In genomic region chr3:195087321-195087720, GRCh38 we compare ENCODE assay signal across 9 cellular contexts.
DNase-seq lines count a peak whose midpoint lies in the region; ATAC-seq and TF ChIP-seq lines count a peak whose summit lies in the region.
"Had no signal": no experiment of that assay in that cellular context is flagged by ENCODE, and none has a peak within 500 bp of the region (broad histone marks: within the 10 kb centered on the region; RNA-seq: fewer than 3 reads in every experiment).

No MANE protein-coding gene starts in this region.

- H3K79me2 ChIP-seq in GM23338 (replicated peaks; ENCODE audit: insufficient read depth), result 0 out of 2 replicates have a peak, but pooled peaks cover 4% of the 10 kb centered on the region
- peaks cover 3% of the 10 kb centered on the region for H3K79me2 ChIP-seq in neural progenitor cell (ENCODE audit: low read depth)

- H3K36me3 Mint-ChIP-seq in GM23338 (ENCODE audit: low read depth), result no peaks in the 10 kb centered on the region
- peaks cover 1% of the 10 kb centered on the region for H3K36me3 Mint-ChIP-seq in neural progenitor cell

- no peaks in the 10 kb centered on the region for H3K9me2 ChIP-seq in GM23338 (ENCODE audit: insufficient read depth)

- POLR2A ChIA-PET in RWPE1 (lab: Yijun Ruan, JAX; ENCODE audit: low non-redundant PET), result no interaction called here

- ATAC-seq in GM23338, result peak; percentile 93
- ATAC-seq in heart right ventricle, result peak in 2 of 8 donors; percentile 62 to 64
- no peak for ATAC-seq in HG02759 (IDR thresholded peaks at IDR 0.05; ENCODE audit: unreplicated experiment)
- ATAC-seq in body of pancreas, result no peak
- ATAC-seq: activated CD4-positive, CD25-positive, alpha-beta regulatory T cell treated with anti-CD3 and anti-CD28 coated beads, Interleukin-2, amount 50 U/mL, for 24 hours had no signal

- H3K4me3 Mint-ChIP-seq in GM23338 (peak overlapping the region; percentile 89), neural progenitor cell (peak overlapping the region; percentile 82)

- CTCF ChIA-PET in RWPE1 (lab: Yijun Ruan, JAX), result interaction anchor here (0.6 to 1.4 kb wide), 3 partner anchors 12 to 638 kb away, joined by 3 to 6 read pairs (median 4); no protein-coding TSS in a partner anchor

- intact Hi-C loops in heart right ventricle (cut with DNase I) (loop anchor here in 1 of 10 donors (10.0 kb wide), 1 partner anchor 213 kb away; no protein-coding TSS in a partner anchor), body of pancreas (cut with DNase I) (no loop called here)

- H3K36me3 ChIP-seq in GM23338 (ENCODE audit: insufficient read depth) (no peaks in the 10 kb centered on the region), heart right ventricle (no peaks in the 10 kb centered on the region), neural progenitor cell (no peaks in the 10 kb centered on the region), body of pancreas (replicated peaks in 1 of 2; ENCODE audit: insufficient read depth in 1 of 2, low read depth in 2 of 2) (no peaks in the 10 kb centered on the region)

- H4K20me1 ChIP-seq in GM23338 (replicated peaks; ENCODE audit: insufficient read depth) (no peaks in the 10 kb centered on the region), neural progenitor cell (ENCODE audit: low read depth) (no peaks in the 10 kb centered on the region)

- H3F3A ChIP-seq in GM23338 (replicated peaks; ENCODE audit: low read depth) (no peaks in the 10 kb centered on the region), neural progenitor cell (ENCODE audit: low read depth) (no peaks in the 10 kb centered on the region)

- peak; percentile 46 for DNase-seq in GM23338 (ENCODE audit: low spot score)
- no peak for DNase-seq in RWPE1 (ENCODE audit: low spot score)
- DNase-seq in heart right ventricle, result no peak
- peak; percentile 20 for DNase-seq in neural progenitor cell (ENCODE audit: low spot score)
- no peak for DNase-seq in NCI-H1105 (lab: John Stamatoyannopoulos, UW)
- no peak for DNase-seq in ecto neural progenitor cell (ENCODE audit: low spot score)
- DNase-seq in body of pancreas, result no peak

- TF ChIP-seq POLR2A in body of pancreas (IDR thresholded peaks at IDR 0.05), result no peak

- H3K4me3 ChIP-seq in GM23338 (peak overlapping the region; percentile 62), heart right ventricle (peak overlapping the region in 6 of 10 donors; percentile 12 to 40 (median 28)), neural progenitor cell (peak overlapping the region; percentile 51), body of pancreas (no peak overlapping the region)

- H3K27me3 Mint-ChIP-seq in GM23338 (ENCODE audit: insufficient read depth, low read depth, poor library complexity) (peaks cover 13% of the 10 kb centered on the region), neural progenitor cell (ENCODE audit: insufficient read depth, low read depth) (peaks cover 10% of the 10 kb centered on the region)

- H3K27ac Mint-ChIP-seq in GM23338, result peak overlapping the region; percentile 91
- peak overlapping the region; percentile 88 for H3K27ac Mint-ChIP-seq in neural progenitor cell

- H3K4me2 ChIP-seq in GM23338 (peak overlapping the region; percentile 76), neural progenitor cell (peak overlapping the region; percentile 84)

- TF ChIP-seq CTCF in GM23338 (conservative IDR thresholded peaks at IDR 0.05; ENCODE audit: low read depth in 2 of 2), result no peak
- TF ChIP-seq CTCF in RWPE1 (conservative IDR thresholded peaks at IDR 0.05; ENCODE audit: low read depth), result no peak
- TF ChIP-seq CTCF in heart right ventricle (IDR thresholded peaks at IDR 0.05), result no peak
- no peak for TF ChIP-seq CTCF in neural progenitor cell (IDR thresholded peaks at IDR 0.05)
- no peak for TF ChIP-seq CTCF in body of pancreas (IDR thresholded peaks at IDR 0.05)

- H3K4me1 Mint-ChIP-seq in GM23338, result peaks cover 27% of the 10 kb centered on the region
- H3K4me1 Mint-ChIP-seq in neural progenitor cell, result peaks cover 31% of the 10 kb centered on the region

- H3K4me1 ChIP-seq in GM23338 (ENCODE audit: insufficient read depth), result 0 out of 2 replicates have a peak, but pooled peaks cover 3% of the 10 kb centered on the region
- peaks cover 0 to 12% (median 8%) of the 10 kb centered on the region in 9 donors for H3K4me1 ChIP-seq in heart right ventricle
- H3K4me1 ChIP-seq in neural progenitor cell, result peaks cover 24% of the 10 kb centered on the region
- no peaks in the 10 kb centered on the region for H3K4me1 ChIP-seq in body of pancreas

- no peaks in the 10 kb centered on the region for H3K27me3 ChIP-seq in GM23338 (ENCODE audit: insufficient read depth)
- no peaks in the 10 kb centered on the region for H3K27me3 ChIP-seq in heart right ventricle
- no peaks in the 10 kb centered on the region for H3K27me3 ChIP-seq in neural progenitor cell
- H3K27me3 ChIP-seq in body of pancreas, result no peaks in the 10 kb centered on the region

- H3K9me3 ChIP-seq in heart right ventricle (no peaks in the 10 kb centered on the region), neural progenitor cell (ENCODE audit: low read depth) (no peaks in the 10 kb centered on the region), body of pancreas (no peaks in the 10 kb centered on the region)

- H2AFZ ChIP-seq in GM23338, result no peak overlapping the region
- H2AFZ ChIP-seq in neural progenitor cell (replicated peaks), result no peak overlapping the region

- H3K9ac ChIP-seq in neural progenitor cell, result no peak overlapping the region

- H3K9me3 Mint-ChIP-seq in GM23338 (peaks cover 8% of the 10 kb centered on the region; the same call in 2 of the 3 replicates), neural progenitor cell (peaks cover 2% of the 10 kb centered on the region)

- WGBS in heart right ventricle, 2 donors, result 53 to 96% methylated on average over 6 of the region's 6 CpGs
- 93 to 94% methylated on average over 6 of the region's 6 CpGs for WGBS in body of pancreas, 2 donors

- H3K27ac ChIP-seq in GM23338 (ENCODE audit: low read depth) (no peak overlapping the region), RWPE1 (peak overlapping the region; percentile 5; the same call in 1 of the 2 replicates), heart right ventricle (no peak overlapping the region), neural progenitor cell (no peak overlapping the region), body of pancreas (no peak overlapping the region)

TF ChIP-seq in GM23338, 12 proteins besides CTCF, POLR2A, EP300 and RAD21:
- no peak for TF ChIP-seq ZNF114 (CRISPR knock-in tag; IDR thresholded peaks at IDR 0.05)

Comparison
In these comparisons a context has a peak if more than half of its experiments do, and no peak if none do; other contexts are left out.
1. DNase-seq: peak in GM23338 (single experiment) and neural progenitor cell (single experiment); none in RWPE1 (single experiment), heart right ventricle (0 of 2), NCI-H1105 (single experiment), ecto neural progenitor cell (single experiment) and body of pancreas (0 of 4).
2. H3K4me3 ChIP-seq: peak in GM23338 (single experiment), heart right ventricle (6 of 10) and neural progenitor cell (single experiment); none in body of pancreas (0 of 2).